Comparison of ENCODE assay signal across 20 cellular contexts in the genomic region with DNA sequence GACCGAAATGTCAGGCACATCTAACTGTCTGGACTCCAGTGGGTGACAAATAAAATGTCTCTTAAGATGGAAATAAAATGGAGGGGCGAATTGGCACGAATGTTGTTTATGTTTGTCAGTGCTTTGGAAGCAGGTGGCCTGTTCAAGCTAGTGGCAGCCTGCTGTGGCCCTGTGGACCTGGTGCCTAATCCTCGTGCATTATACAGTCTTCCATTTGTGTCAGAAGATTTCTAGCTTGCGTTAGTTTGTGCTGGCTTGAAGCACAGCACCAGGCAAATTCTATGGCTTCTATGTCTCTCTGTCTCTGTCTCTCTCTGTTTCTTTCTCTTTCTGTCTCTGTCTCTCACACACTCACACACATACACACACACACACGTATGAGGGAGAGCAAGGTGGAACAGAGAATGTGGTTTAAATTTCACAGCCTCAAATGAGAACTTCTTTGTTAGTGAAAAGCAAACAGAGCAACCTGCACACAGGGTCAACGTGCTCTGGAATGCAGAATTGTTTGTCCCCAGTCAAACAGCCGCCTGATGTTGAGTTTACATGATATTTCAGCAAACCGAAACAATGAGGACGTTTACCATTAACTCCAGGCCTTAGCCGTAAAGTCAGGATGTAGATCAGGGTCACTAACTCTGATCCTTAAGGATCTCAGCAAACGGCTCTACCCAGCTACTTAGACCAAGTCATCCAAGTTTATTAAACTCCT. TPM values are rescaled to one million over a fixed set of nuclear protein-coding genes. Genes with fewer than 3 reads are reported as not detected.
DNase-seq lines count a peak whose midpoint lies in the region; ATAC-seq, FAIRE-seq and TF ChIP-seq lines count a peak whose summit lies in the region.
"Had no signal": no experiment of that assay in that cellular context is flagged by ENCODE, and none has a peak within 500 bp of the region (broad histone marks: within the 10 kb centered on the region; RNA-seq: fewer than 3 reads in every experiment).

No MANE protein-coding gene starts in this region.

- no peak overlapping the region for H3K56ac ChIP-seq in mesendoderm (ENCODE audit: low read length)

- no peak for ATAC-seq in right cardiac atrium
- no peak for ATAC-seq in left ventricle myocardium superior
- ATAC-seq in pancreas, result peak; percentile 28 to 76 (median 66)
- no peak for ATAC-seq in HG02610 (IDR thresholded peaks at IDR 0.05; ENCODE audit: unreplicated experiment)
- ATAC-seq: activated T-cell treated with anti-CD3 and anti-CD28 coated beads, Interleukin-2, amount 50 U/mL, for 4 hours; HCT116 had no signal

- H3K27ac ChIP-seq in right cardiac atrium (ENCODE audit: low read length) (peak overlapping the region; percentile 10), hepatocyte (peak overlapping the region; percentile 63), pancreas (peak overlapping the region in 2 of 4 donors; percentile 64 to 73), vagina (peak overlapping the region; percentile 77), mesendoderm (ENCODE audit: low read depth, low read length) (no peak overlapping the region)

- no peak overlapping the region for H2AK5ac ChIP-seq in mesendoderm (ENCODE audit: low read length)

- H3K23ac ChIP-seq in mesendoderm (ENCODE audit: low read length), result no peak overlapping the region

- H3K4me2 ChIP-seq in hepatocyte, result peak overlapping the region; percentile 46
- no peak overlapping the region for H3K4me2 ChIP-seq in mesendoderm (ENCODE audit: low read length)

- H3K4ac ChIP-seq in mesendoderm (ENCODE audit: low read depth, low read length), result no peak overlapping the region

- no peaks in the 10 kb centered on the region for H4K20me1 ChIP-seq in hepatocyte (ENCODE audit: insufficient read depth, poor library complexity, severe bottlenecking)

- H3K79me1 ChIP-seq in mesendoderm (ENCODE audit: low read length), result no peaks in the 10 kb centered on the region

- peak overlapping the region; percentile 58 for H2AFZ ChIP-seq in hepatocyte

- H2BK120ac ChIP-seq in mesendoderm (ENCODE audit: low read depth, low read length), result no peak overlapping the region

- FAIRE-seq in pancreas (lab: Jason Lieb, UNC), result no peak
- FAIRE-seq: A204.1 had no signal

- TF ChIP-seq POLR2A in vagina (IDR thresholded peaks at IDR 0.05), result no peak

- no peak for DNase-seq in right cardiac atrium
- DNase-seq in left ventricle myocardium superior, result no peak
- no peak for DNase-seq in hepatocyte (ENCODE audit: low spot score)
- peak in 1 of 6 donors; percentile 21 for DNase-seq in pancreas
- DNase-seq in vagina (ENCODE audit: extremely low spot score in 2 of 2), result peak in 1 of 2 donors; percentile 69
- DNase-seq in EL, result no peak
- DNase-seq in mesendoderm, result no peak
- DNase-seq: activated CD4-positive, alpha-beta T cell treated with anti-CD3 and anti-CD28 coated beads, Interleukin-2, amount 50 U/mL, for 4 hours; activated naive CD8-positive, alpha-beta T cell treated with anti-CD3 and anti-CD28 coated beads, Interleukin-2, amount 10 ng/mL, durations not matched to agents 7 days and 5 days; activated T-cell treated with anti-CD3 and anti-CD28 coated beads, Interleukin-2, amount 50 U/mL, for 4 hours; CD4-positive, alpha-beta memory T cell; esophagus squamous epithelium; NCI-H146; NCI-H2227 treated with DMSO at 0.1 percent for 48 hours; stimulated activated naive CD4-positive, alpha-beta T cell; SW 1271 had no signal

- peaks cover 5% of the 10 kb centered on the region for H3K4me1 ChIP-seq in right cardiac atrium (ENCODE audit: control insufficient read depth, insufficient read depth, low read length)
- H3K4me1 ChIP-seq in hepatocyte (ENCODE audit: insufficient read depth), result peaks cover 34% of the 10 kb centered on the region
- H3K4me1 ChIP-seq in pancreas, result peaks cover 0 to 10% (median 0%) of the 10 kb centered on the region in 3 donors
- H3K4me1 ChIP-seq in vagina, result peaks cover 50% of the 10 kb centered on the region
- H3K4me1 ChIP-seq in mesendoderm (ENCODE audit: control insufficient read depth, low read depth, low read length), result no peaks in the 10 kb centered on the region

- no peak overlapping the region for H4K8ac ChIP-seq in mesendoderm (ENCODE audit: low read depth, low read length)

- H3K79me2 ChIP-seq in hepatocyte, result no peaks in the 10 kb centered on the region
- no peaks in the 10 kb centered on the region for H3K79me2 ChIP-seq in mesendoderm (ENCODE audit: control insufficient read depth, insufficient read depth, low read length)

- H4K5ac ChIP-seq in mesendoderm (ENCODE audit: low read length), result no peak overlapping the region

- no peak overlapping the region for H3K4me3 ChIP-seq in right cardiac atrium (ENCODE audit: low read length)
- no peak overlapping the region for H3K4me3 ChIP-seq in hepatocyte
- H3K4me3 ChIP-seq in pancreas, result no peak overlapping the region
- no peak overlapping the region for H3K4me3 ChIP-seq in vagina
- H3K4me3 ChIP-seq in mesendoderm (ENCODE audit: low read length), result no peak overlapping the region

- H3K36me3 ChIP-seq in hepatocyte (replicated peaks; ENCODE audit: insufficient read depth, low read depth) (no peaks in the 10 kb centered on the region), pancreas (no peaks in the 10 kb centered on the region), vagina (no peaks in the 10 kb centered on the region), mesendoderm (ENCODE audit: control insufficient read depth, insufficient read depth, low read length) (no peaks in the 10 kb centered on the region)
- H3K36me3 ChIP-seq: esophagus squamous epithelium, heart left ventricle had no signal

- H3K9me2 ChIP-seq in hepatocyte (replicated peaks; ENCODE audit: insufficient read depth), result no peaks in the 10 kb centered on the region

- TF ChIP-seq CTCF in hepatocyte (IDR thresholded peaks at IDR 0.05; ENCODE audit: poor library complexity) (no peak), pancreas (IDR thresholded peaks at IDR 0.05) (no peak), vagina (IDR thresholded peaks at IDR 0.05) (no peak)

- H3K27me3 ChIP-seq in right cardiac atrium (ENCODE audit: control insufficient read depth, insufficient read depth) (no peaks in the 10 kb centered on the region), hepatocyte (no peaks in the 10 kb centered on the region), pancreas (no peaks in the 10 kb centered on the region), vagina (no peaks in the 10 kb centered on the region), mesendoderm (ENCODE audit: insufficient read depth, low read length, poor library complexity) (no peaks in the 10 kb centered on the region)
- H3K27me3 ChIP-seq: esophagus squamous epithelium, heart left ventricle had no signal

- WGBS in right cardiac atrium, result 95% methylated on average over 12 of the region's 12 CpGs
- 55% methylated on average over 12 of the region's 12 CpGs for WGBS in hepatocyte (ENCODE audit: low lambda C conversion rate, missing lambda C conversion rate)
- 53 to 55% methylated on average over 12 of the region's 12 CpGs for WGBS in pancreas, 2 donors
- no CpG with 5 or more reads among the region's 12 CpGs for WGBS in mesendoderm (ENCODE audit: extremely low coverage, insufficient coverage, low lambda C conversion rate)

- H2BK15ac ChIP-seq in mesendoderm (replicated peaks; ENCODE audit: low read depth), result no peak overlapping the region

- no peak overlapping the region for H2BK5ac ChIP-seq in mesendoderm (ENCODE audit: low read length)

- H3K9me3 ChIP-seq in right cardiac atrium (ENCODE audit: control insufficient read depth, low read length) (no peaks in the 10 kb centered on the region), hepatocyte (ENCODE audit: low read depth) (no peaks in the 10 kb centered on the region), pancreas (no peaks in the 10 kb centered on the region), vagina (no peaks in the 10 kb centered on the region)
- H3K9me3 ChIP-seq: esophagus squamous epithelium, heart left ventricle had no signal

- no peak overlapping the region for H3K9ac ChIP-seq in mesendoderm (ENCODE audit: low read length)

- no peak overlapping the region for H3K18ac ChIP-seq in mesendoderm (ENCODE audit: low read length)

- intact Hi-C loops in right cardiac atrium (cut with DNase I) (no loop called here), left ventricle myocardium superior (cut with micrococcal nuclease) (no loop called here), pancreas (cut with DNase I) (no loop called here), vagina (cut with DNase I) (no loop called here)

RNA-seq across cellular contexts. Expression of gene CD180, which starts 39.0 kb away (rescaled TPM):
- total RNA-seq in right cardiac atrium, result 1 to 10 TPM in 2 of 4 donors, under 1 TPM in 2; 0.48 to 1.4 (median 0.88) TPM
- polyA plus RNA-seq in right cardiac atrium, result 0.11 TPM
- total RNA-seq in left ventricle myocardium superior, result 0.64 TPM
- 0.07 and 0.12 TPM in 2 replicates for total RNA-seq in hepatocyte
- polyA plus RNA-seq in hepatocyte, result 0.24 TPM in 1 of 2 replicates, not detected in the other
- 1 to 10 TPM in 2 of 6 donors, under 1 TPM in 4; 0.04 to 2.9 (median 0.27) TPM for total RNA-seq in pancreas
- polyA plus RNA-seq in pancreas, result under 1 TPM; 0.05 to 0.08 TPM
- 2.0 TPM for total RNA-seq in vagina
- polyA plus RNA-seq in mesendoderm (2013, experiment 1 of 2), result not detected
- polyA plus RNA-seq in mesendoderm (2013, experiment 2 of 2), result not detected

Comparison
In these comparisons a context has a peak if more than half of its experiments do, and no peak if none do; other contexts are left out.
1. ATAC-seq: peak in pancreas (4 of 4); none in right cardiac atrium (0 of 2), left ventricle myocardium superior (single experiment) and HG02610 (single experiment).